Comparison of ENCODE assay signal across 8 cellular contexts in genomic region chr19:58475714-58476497, GRCh38. TPM values are rescaled to one million over a fixed set of nuclear protein-coding genes. Genes with fewer than 3 reads are reported as not detected.
A peak's percentile ranks its signal among the peaks of the same experiment; 100 is the strongest.
DNase-seq lines count a peak whose midpoint lies in the region; ATAC-seq, FAIRE-seq and TF ChIP-seq lines count a peak whose summit lies in the region.

TSS of gene ZNF446 (plus strand) at chr19:58476352. CDS start at chr19:58477219, 867 bp downstream.

- H3K79me2 ChIP-seq in OCI-LY1 (ENCODE audit: insufficient read depth, low read length) (no peaks in the 10 kb centered on the region), endothelial cell of umbilical vein (ENCODE audit: control insufficient read depth, insufficient read depth, low read length) (no peaks in the 10 kb centered on the region)

- no peaks in the 10 kb centered on the region for H3F3A ChIP-seq in OCI-LY1 (ENCODE audit: insufficient read depth, low read length)

- H3K36me3 ChIP-seq in OCI-LY1 (ENCODE audit: insufficient read depth, low read length) (peaks cover 23% of the 10 kb centered on the region), endothelial cell of umbilical vein (ENCODE audit: control insufficient read depth in 2 of 2, extremely low read depth in 1 of 2, insufficient read depth in 2 of 2, low read length in 2 of 2) (peaks cover 0 to 11% of the 10 kb centered on the region in 2 experiments)

- H3K9me2 ChIP-seq in OCI-LY1 (ENCODE audit: low read depth, low read length): no peaks in the 10 kb centered on the region

- CTCF ChIA-PET in endothelial cell of umbilical vein (lab: Charles Lee): interaction anchor here (1.3 to 1.7 kb wide), 2 partner anchors 44 to 58 kb away, joined by 3 to 7 read pairs; partner anchors contain the start of gene ZBTB45

- H3K4me3 Mint-ChIP-seq in mesothelial cell of epicardium: peak within 1 kb of the TSS; percentile 93

- H3K27ac Mint-ChIP-seq in mesothelial cell of epicardium: peak within 1 kb of the TSS; percentile 95

- H4K20me1 ChIP-seq in OCI-LY1 (ENCODE audit: insufficient read depth, low read length): no peaks in the 10 kb centered on the region
- H4K20me1 ChIP-seq in endothelial cell of umbilical vein (replicated peaks; ENCODE audit: control insufficient read depth, extremely low read depth, insufficient read depth, low read length): no peaks in the 10 kb centered on the region

- H3K4me2 ChIP-seq in OCI-LY1 (ENCODE audit: low read length) (peak within 1 kb of the TSS; percentile 94), endothelial cell of umbilical vein (ENCODE audit: insufficient read depth, low read length) (peak within 1 kb of the TSS; percentile 74)

- peaks cover 5% of the 10 kb centered on the region for H3K36me3 Mint-ChIP-seq in mesothelial cell of epicardium

- H3K27me3 ChIP-seq in OCI-LY1 (ENCODE audit: insufficient read depth, low read length) (no peaks in the 10 kb centered on the region), endothelial cell of umbilical vein (ENCODE audit: control insufficient read depth in 2 of 2, insufficient read depth in 2 of 2, low read length in 2 of 2) (no peaks in the 10 kb centered on the region)

- peaks cover 19% of the 10 kb centered on the region for H3K4me1 ChIP-seq in OCI-LY1 (ENCODE audit: insufficient read depth, low read length, severe bottlenecking)
- H3K4me1 ChIP-seq in endothelial cell of umbilical vein (ENCODE audit: control insufficient read depth, extremely low read depth, insufficient read depth, low read length): peaks cover 9% of the 10 kb centered on the region

- FAIRE-seq in endothelial cell of umbilical vein (lab: Jason Lieb, UNC): peak; percentile 97

- no peaks in the 10 kb centered on the region for H3K27me3 Mint-ChIP-seq in mesothelial cell of epicardium (ENCODE audit: low read depth)

- no peaks in the 10 kb centered on the region for H3K9me3 ChIP-seq in OCI-LY1 (ENCODE audit: low read length)
- H3K9me3 ChIP-seq in endothelial cell of umbilical vein (replicated peaks; ENCODE audit: control insufficient read depth, insufficient read depth, low read length): no peaks in the 10 kb centered on the region

- peak within 1 kb of the TSS; percentile 81 for H3K27ac ChIP-seq in OCI-LY1 (ENCODE audit: low read depth, low read length, poor library complexity, severe bottlenecking)
- H3K27ac ChIP-seq in endothelial cell of umbilical vein (ENCODE audit: insufficient read depth, low read depth, low read length): peak within 1 kb of the TSS; percentile 73

- intact Hi-C loops in endothelial cell of umbilical vein (cut with micrococcal nuclease): loop anchor here (1.0 kb wide), 4 partner anchors 9 to 114 kb away; partner anchors contain the start of genes ZNF324, ZNF324B and ZNF497

- ATAC-seq in GM21526 (IDR thresholded peaks at IDR 0.05; ENCODE audit: low FRiP score, unreplicated experiment): peak; percentile 71

- H3K9me3 Mint-ChIP-seq in mesothelial cell of epicardium: no peaks in the 10 kb centered on the region

- peak within 1 kb of the TSS; percentile 80 for H3K4me3 ChIP-seq in OCI-LY1 (ENCODE audit: low read depth, low read length, poor library complexity, severe bottlenecking)
- H3K4me3 ChIP-seq in endothelial cell of umbilical vein (replicated peaks in 1 of 3; ENCODE audit: insufficient read depth in 1 of 3, low read depth in 1 of 3, low read length in 3 of 3): peak within 1 kb of the TSS; percentile 49 to 70 (median 56)

- BruUV-seq in endothelial cell of umbilical vein (replicated peaks; lab: Mats Ljungman, UMichigan): no TSS peak

- H2AFZ ChIP-seq in OCI-LY1 (ENCODE audit: low read length) (no peak within 1 kb of the TSS), endothelial cell of umbilical vein (ENCODE audit: low read depth, low read length) (peak within 1 kb of the TSS; percentile 89)

- DNase-seq in DMS 273 (lab: John Stamatoyannopoulos, UW; ENCODE audit: unreplicated experiment) (peak; percentile 99), HuH-7 (ENCODE audit: low spot score) (peak; percentile 95), activated T-cell treated with anti-CD3 and anti-CD28 coated beads for 1 hour (ENCODE audit: low read depth) (peak; percentile 89), endothelial cell of umbilical vein (ENCODE audit: low read depth, low spot score) (peak; percentile 97), mesothelial cell of epicardium (ENCODE audit: low spot score in 2 of 2, unreplicated experiment in 2 of 2) (peak; percentile 75 to 84)
- DNase-seq in stimulated activated CD8-positive, alpha-beta memory T cell treated with anti-CD3 and anti-CD28 coated beads, Interleukin-15, amount 100 ng/mL, for 4 hours (ENCODE audit: low read depth in 2 of 2): peak; percentile 93 to 94

- POLR2A ChIA-PET in endothelial cell of umbilical vein (lab: Charles Lee): interaction anchor here (0.5 kb wide), 1 partner anchor 15 kb away, joined by 4 read pairs; no protein-coding TSS in a partner anchor

- H3K9ac ChIP-seq in OCI-LY1 (ENCODE audit: low read length) (peak within 1 kb of the TSS; percentile 94), endothelial cell of umbilical vein (replicated peaks; ENCODE audit: extremely low read depth, insufficient read depth, low read length) (peak within 1 kb of the TSS; percentile 47)

- dilution Hi-C loops in endothelial cell of umbilical vein (cut with MboI; ENCODE audit: extremely low pct_ligation_motif_present, low sequenced_read_pairs): no loop called here

- no peak for TF ChIP-seq CTCF in OCI-LY1 (IDR thresholded peaks at IDR 0.05; ENCODE audit: low read length)
- no peak for TF ChIP-seq CTCF in endothelial cell of umbilical vein (IDR thresholded peaks at IDR 0.05; ENCODE audit: extremely low read depth in 1 of 2, insufficient read depth in 1 of 2, low read depth in 1 of 2, low read length in 2 of 2)
- no peak for TF ChIP-seq CTCF in mesothelial cell of epicardium (IDR thresholded peaks at IDR 0.05; ENCODE audit: unreplicated experiment)

- H3K4me1 Mint-ChIP-seq in mesothelial cell of epicardium: peaks cover 11% of the 10 kb centered on the region

- TF ChIP-seq POLR2A in endothelial cell of umbilical vein (IDR thresholded peaks at IDR 0.05; ENCODE audit: low read depth, low read length): peak; percentile 70

- no peaks in the 10 kb centered on the region for H3K9me1 ChIP-seq in endothelial cell of umbilical vein (replicated peaks; ENCODE audit: control insufficient read depth, extremely low read depth, insufficient read depth, low read length)

TF ChIP-seq in endothelial cell of umbilical vein, 7 proteins besides CTCF, POLR2A, EP300 and RAD21:
- peak; percentile 91 for TF ChIP-seq POLR2AphosphoS5 (IDR thresholded peaks at IDR 0.05; ENCODE audit: insufficient read depth, low read depth, low read length)
- TF ChIP-seq MAX (IDR thresholded peaks at IDR 0.05; ENCODE audit: insufficient read depth, insufficient read length): peak; percentile 32
- TF ChIP-seq FOS (IDR thresholded peaks at IDR 0.05; ENCODE audit: borderline replicate concordance, insufficient read depth, low read length): no peak
- no peak for TF ChIP-seq GATA2 (IDR thresholded peaks at IDR 0.05; ENCODE audit: insufficient read depth, insufficient read length, low read depth, low read length)
- no peak for TF ChIP-seq JUN (IDR thresholded peaks at IDR 0.05; ENCODE audit: borderline replicate concordance, insufficient read depth, insufficient read length, low read depth)
- no peak for TF ChIP-seq EZH2 (IDR thresholded peaks at IDR 0.05; ENCODE audit: borderline replicate concordance, low read depth, low read length, severe bottlenecking)

RNA-seq across cellular contexts. Expression of gene ZNF446, which starts in this region (rescaled TPM):
- total RNA-seq in endothelial cell of umbilical vein: 6.6 and 7.0 TPM in 2 replicates
- 8.3 and 11.2 TPM in 2 replicates for polyA plus RNA-seq in endothelial cell of umbilical vein
- 5.3 and 7.0 TPM in 2 replicates for polyA plus RNA-seq in endothelial cell of umbilical vein (2011; cell fraction: cytosol; rRNA removed)
- polyA plus RNA-seq in endothelial cell of umbilical vein (2011; cell fraction: nucleus; rRNA removed): 11.6 and 13.3 TPM in 2 replicates
- polyA plus RNA-seq in endothelial cell of umbilical vein (2012): 5.4 and 8.1 TPM in 2 replicates
- 4.0 and 4.2 TPM in 2 replicates for polyA minus RNA-seq in endothelial cell of umbilical vein
- 3.7 TPM for polyA minus RNA-seq in endothelial cell of umbilical vein (2011; cell fraction: cytosol; rRNA and poly(A)+ RNA removed)
- polyA minus RNA-seq in endothelial cell of umbilical vein (2011; cell fraction: nucleus; rRNA and poly(A)+ RNA removed): 4.9 and 6.8 TPM in 2 replicates
- total RNA-seq in mesothelial cell of epicardium: 17.3 to 18.0 TPM (median 17.4 TPM) in 3 replicates

Comparison
In these comparisons a context has a peak if more than half of its experiments do, and no peak if none do; other contexts are left out.
1. Peak in every context shown above with its lines: DNase-seq, ATAC-seq, H3K4me3 ChIP-seq and H3K27ac ChIP-seq.